In genomic region chrX:39162322-39162721, GRCh38 we compare ENCODE assay signal across 9 cellular contexts.
DNase-seq lines count a peak whose midpoint lies in the region; ATAC-seq and TF ChIP-seq lines count a peak whose summit lies in the region.
"Had no signal": no experiment of that assay in that cellular context is flagged by ENCODE, and none has a peak within 500 bp of the region (broad histone marks: within the 10 kb centered on the region; RNA-seq: fewer than 3 reads in every experiment).

No MANE protein-coding gene starts in this region.

- no peaks in the 10 kb centered on the region; the same call in 2 of the 3 replicates for H3K36me3 Mint-ChIP-seq in GM23338 (ENCODE audit: low read depth)
- H3K36me3 Mint-ChIP-seq in activated T-cell treated with anti-CD3 and anti-CD28 coated beads, Interleukin-2, amount 50 U/mL, for 24 hours (ENCODE audit: low read depth) = no peaks in the 10 kb centered on the region

- H3K27me3 Mint-ChIP-seq in GM23338 (ENCODE audit: insufficient read depth, low read depth, poor library complexity) = peaks cover 9% of the 10 kb centered on the region
- peaks cover 61% of the 10 kb centered on the region for H3K27me3 Mint-ChIP-seq in activated T-cell treated with anti-CD3 and anti-CD28 coated beads, Interleukin-2, amount 50 U/mL, for 24 hours

- ATAC-seq in GM23338 = peak; percentile 81

- TF ChIP-seq CTCF in GM23338 (conservative IDR thresholded peaks at IDR 0.05; ENCODE audit: low read depth in 2 of 2) (peak in 1 of 2 experiments; percentile 44; a peak in 2 of 4 replicates), right atrium auricular region (IDR thresholded peaks at IDR 0.05) (peak; percentile 16 to 52)

- no peaks in the 10 kb centered on the region for H4K20me1 ChIP-seq in GM23338 (replicated peaks; ENCODE audit: insufficient read depth)

- H3K9me2 ChIP-seq in GM23338 (ENCODE audit: insufficient read depth) = no peaks in the 10 kb centered on the region

- DNase-seq in GM23338 (ENCODE audit: low spot score) (peak; percentile 44), right atrium auricular region (ENCODE audit: low spot score) (no peak), dermis blood vessel endothelial cell (no peak), GM19238 (ENCODE audit: insufficient read length, low spot score) (no peak), H4 (ENCODE audit: low spot score) (no peak), NOMO-1 treated with DMSO at 0.1 percent for 48 hours (lab: John Stamatoyannopoulos, UW; ENCODE audit: unreplicated experiment) (no peak)
- DNase-seq in activated T-cell treated with anti-CD3 and anti-CD28 coated beads, Interleukin-2, amount 50 U/mL, for 24 hours = peak; percentile 70
- DNase-seq in stimulated activated CD4-positive, alpha-beta T cell treated with anti-CD3 and anti-CD28 coated beads, Interleukin-4, amount 100 ng/mL, for 1 hour = peak; percentile 64

- H3K36me3 ChIP-seq in GM23338 (ENCODE audit: insufficient read depth) = no peaks in the 10 kb centered on the region
- H3K36me3 ChIP-seq in right atrium auricular region = no peaks in the 10 kb centered on the region

- H3K4me1 ChIP-seq in GM23338 (ENCODE audit: insufficient read depth) (no peaks in the 10 kb centered on the region), right atrium auricular region (no peaks in the 10 kb centered on the region)
- H3K4me1 ChIP-seq: parathyroid adenoma had no signal

- peak overlapping the region; percentile 41; the same call in 1 of the 2 replicates for H3K4me3 ChIP-seq in GM23338
- peak overlapping the region in 1 of 2 donors; percentile 10 for H3K4me3 ChIP-seq in right atrium auricular region

- no peaks in the 10 kb centered on the region for H3K79me2 ChIP-seq in GM23338 (replicated peaks; ENCODE audit: insufficient read depth)
- H3K79me2 ChIP-seq: parathyroid adenoma had no signal

- H3K27ac Mint-ChIP-seq in GM23338 = no peak overlapping the region
- H3K27ac Mint-ChIP-seq in activated T-cell treated with anti-CD3 and anti-CD28 coated beads, Interleukin-2, amount 50 U/mL, for 24 hours = peak overlapping the region; percentile 23

- H3K4me2 ChIP-seq in GM23338 = peak overlapping the region; percentile 69; the same call in 1 of the 2 replicates

- peak overlapping the region; percentile 62; the same call in 2 of the 3 replicates for H3K4me3 Mint-ChIP-seq in GM23338
- peak overlapping the region; percentile 33 for H3K4me3 Mint-ChIP-seq in activated T-cell treated with anti-CD3 and anti-CD28 coated beads, Interleukin-2, amount 50 U/mL, for 24 hours

- H3F3A ChIP-seq in GM23338 (replicated peaks; ENCODE audit: low read depth) = no peaks in the 10 kb centered on the region

- H3K27me3 ChIP-seq in GM23338 (ENCODE audit: insufficient read depth) = peaks cover 8% of the 10 kb centered on the region
- H3K27me3 ChIP-seq in right atrium auricular region = no peaks in the 10 kb centered on the region

- H3K9me3 Mint-ChIP-seq in GM23338 = no peaks in the 10 kb centered on the region; the same call in 2 of the 3 replicates
- no peaks in the 10 kb centered on the region for H3K9me3 Mint-ChIP-seq in activated T-cell treated with anti-CD3 and anti-CD28 coated beads, Interleukin-2, amount 50 U/mL, for 24 hours

- H3K9me3 ChIP-seq in right atrium auricular region = no peaks in the 10 kb centered on the region

- H2AFZ ChIP-seq in GM23338 = 0 out of 2 replicates have a peak overlapping the region, but pooled peaks have one; percentile 14
- H2AFZ ChIP-seq: parathyroid adenoma had no signal

- H3K27ac ChIP-seq in GM23338 (ENCODE audit: low read depth) (no peak overlapping the region), right atrium auricular region (no peak overlapping the region)
- H3K27ac ChIP-seq: parathyroid adenoma had no signal

- peaks cover 7% of the 10 kb centered on the region; the same call in 2 of the 3 replicates for H3K4me1 Mint-ChIP-seq in GM23338
- peaks cover 41% of the 10 kb centered on the region for H3K4me1 Mint-ChIP-seq in activated T-cell treated with anti-CD3 and anti-CD28 coated beads, Interleukin-2, amount 50 U/mL, for 24 hours (ENCODE audit: low read depth)

TF ChIP-seq in GM23338, 12 proteins besides CTCF, POLR2A, EP300 and RAD21 (continues in another document):
- TF ChIP-seq POLR2AphosphoS5 (IDR thresholded peaks at IDR 0.05; ENCODE audit: low read depth) = no peak
- no peak for TF ChIP-seq JUNB (IDR thresholded peaks at IDR 0.05; ENCODE audit: unreplicated experiment)
- TF ChIP-seq EZH2phosphoT487 (IDR thresholded peaks at IDR 0.05; ENCODE audit: unreplicated experiment) = no peak
- TF ChIP-seq EZH2 (IDR thresholded peaks at IDR 0.05; ENCODE audit: low read depth, unreplicated experiment) = no peak
- TF ChIP-seq ZNF114 (CRISPR knock-in tag; IDR thresholded peaks at IDR 0.05) = no peak
- TF ChIP-seq ETS1 (IDR thresholded peaks at IDR 0.05) = no peak
- TF ChIP-seq ZNF462 (CRISPR knock-in tag; IDR thresholded peaks at IDR 0.05) = no peak
- TF ChIP-seq CREB1 (CRISPR knock-in tag; IDR thresholded peaks at IDR 0.05; ENCODE audit: low read depth) = no peak
- no peak for TF ChIP-seq STAT1 (IDR thresholded peaks at IDR 0.05; ENCODE audit: unreplicated experiment)
- no peak for TF ChIP-seq ZNF331 (CRISPR knock-in tag; IDR thresholded peaks at IDR 0.05; ENCODE audit: low read depth)
- TF ChIP-seq NANOG (IDR thresholded peaks at IDR 0.05; ENCODE audit: borderline replicate concordance) = no peak

Comparison
In these comparisons a context has a peak if more than half of its experiments do, and no peak if none do; other contexts are left out.
1. DNase-seq: peak in GM23338 (single experiment), activated T-cell treated with anti-CD3 and anti-CD28 coated beads, Interleukin-2, amount 50 U/mL, for 24 hours (single experiment) and stimulated activated CD4-positive, alpha-beta T cell treated with anti-CD3 and anti-CD28 coated beads, Interleukin-4, amount 100 ng/mL, for 1 hour (single experiment); none in right atrium auricular region (single experiment), dermis blood vessel endothelial cell (single experiment), GM19238 (single experiment), H4 (single experiment) and NOMO-1 treated with DMSO at 0.1 percent for 48 hours (single experiment).